1 cellular context compared by ENCODE assay signal in genomic region chr2:207784898-207785297, GRCh38.
TF ChIP-seq lines count a peak whose summit lies in the region.

No MANE protein-coding gene starts in this region.

TF ChIP-seq in IMR-90, 13 proteins besides CTCF, POLR2A, EP300 and RAD21 (continued from another document):
- peak; percentile 57; the same call in 1 of the 2 replicates for TF ChIP-seq CEBPB (IDR thresholded peaks at IDR 0.05; ENCODE audit: low read depth, low read length)
TF ChIP-seq in IMR-90: peak in this region for 1.
